19 cellular contexts compared by ENCODE assay signal in genomic region chr13:58463841-58464240, GRCh38.
DNase-seq lines count a peak whose midpoint lies in the region; ATAC-seq, FAIRE-seq and TF ChIP-seq lines count a peak whose summit lies in the region.
"Had no signal": no experiment of that assay in that cellular context is flagged by ENCODE, and none has a peak within 500 bp of the region (broad histone marks: within the 10 kb centered on the region; RNA-seq: fewer than 3 reads in every experiment).

No MANE protein-coding gene starts in this region.

- no peaks in the 10 kb centered on the region for H3K9me3 ChIP-seq in A549
- 0 out of 2 replicates have a peak, but pooled peaks cover 2% of the 10 kb centered on the region for H3K9me3 ChIP-seq in IMR-90 (ENCODE audit: control insufficient read depth, insufficient read depth, low read length)
- H3K9me3 ChIP-seq in H1 (ENCODE audit: insufficient read depth in 2 of 2, low read depth in 1 of 2, low read length in 1 of 2): no peaks in the 10 kb centered on the region
- H3K9me3 ChIP-seq: BLaER1 treated with 17β-estradiol and CSF1 and Interleukin-3, amounts not matched to agents 10 nM and 100 nM; Caco-2 had no signal

- ATAC-seq in A549 (no peak), IMR-90 (ENCODE audit: low read depth) (no peak), GM18870 (IDR thresholded peaks at IDR 0.05; ENCODE audit: unreplicated experiment) (no peak), GM21529 (IDR thresholded peaks at IDR 0.05; ENCODE audit: unreplicated experiment) (no peak)
- ATAC-seq: CD8-positive, alpha-beta T cell had no signal

- no peak overlapping the region for H4K8ac ChIP-seq in IMR-90 (ENCODE audit: low read depth in 2 of 2, low read length in 2 of 2)
- no peak overlapping the region for H4K8ac ChIP-seq in H1 (ENCODE audit: extremely low read depth, insufficient read depth, low read length)

- H2AFZ ChIP-seq in IMR-90 (replicated peaks; ENCODE audit: low read length, poor library complexity) (no peak overlapping the region), H1 (ENCODE audit: low read length) (no peak overlapping the region)

- H4K91ac ChIP-seq in IMR-90 (ENCODE audit: insufficient read depth, low read depth, low read length) (no peak overlapping the region), H1 (replicated peaks; ENCODE audit: insufficient read length, low read length) (no peak overlapping the region)

- no peak overlapping the region for H2BK5ac ChIP-seq in IMR-90 (ENCODE audit: low read depth, low read length, poor library complexity, severe bottlenecking)
- H2BK5ac ChIP-seq in H1 (ENCODE audit: low read depth, low read length): no peak overlapping the region

- H3K9me1 ChIP-seq in IMR-90 (ENCODE audit: insufficient read depth, low read length): no peaks in the 10 kb centered on the region

- H4K20me1 ChIP-seq in IMR-90 (ENCODE audit: insufficient read depth, low read length): no peaks in the 10 kb centered on the region
- H4K20me1 ChIP-seq in H1 (replicated peaks in 1 of 2; ENCODE audit: control insufficient read depth in 1 of 2, insufficient read depth in 2 of 2, low read length in 2 of 2): no peaks in the 10 kb centered on the region
- H4K20me1 ChIP-seq: BLaER1 treated with 17β-estradiol and CSF1 and Interleukin-3, amounts not matched to agents 10 nM and 100 nM had no signal

- dilution Hi-C loops in IMR-90 (cut with HindIII; ENCODE audit: low sequenced_read_pairs, unreplicated experiment): no loop called here

- H3K79me2 ChIP-seq in H1 (ENCODE audit: control insufficient read depth in 1 of 2, insufficient read depth in 2 of 2, low read length in 2 of 2): no peaks in the 10 kb centered on the region

- no peaks in the 10 kb centered on the region for H3K79me1 ChIP-seq in IMR-90 (ENCODE audit: low read depth in 1 of 2, low read length in 2 of 2)
- no peaks in the 10 kb centered on the region for H3K79me1 ChIP-seq in H1 (ENCODE audit: low read depth, low read length)

- H4K5ac ChIP-seq in IMR-90 (ENCODE audit: low read depth, low read length) (no peak overlapping the region), H1 (ENCODE audit: insufficient read length, low read depth, low read length) (no peak overlapping the region)

- H2BK20ac ChIP-seq in IMR-90 (ENCODE audit: low read depth, low read length) (no peak overlapping the region), H1 (ENCODE audit: low read length) (no peak overlapping the region)

- H3K23ac ChIP-seq in IMR-90 (ENCODE audit: low read depth, low read length): no peak overlapping the region
- no peak overlapping the region for H3K23ac ChIP-seq in H1 (ENCODE audit: insufficient read length)

- H3K4me3 ChIP-seq in A549 (no peak overlapping the region), IMR-90 (ENCODE audit: insufficient read depth, low read depth, low read length) (no peak overlapping the region), H1 (ENCODE audit: extremely low read depth in 1 of 4, insufficient read depth in 2 of 4, low read depth in 3 of 4, low read length in 4 of 4) (no peak overlapping the region)
- H3K4me3 ChIP-seq: BLaER1 treated with 17β-estradiol and CSF1 and Interleukin-3, amounts not matched to agents 10 nM and 100 nM had no signal

- H3K4me1 ChIP-seq in A549 (no peaks in the 10 kb centered on the region), IMR-90 (ENCODE audit: control insufficient read depth, insufficient read depth, low read length) (no peaks in the 10 kb centered on the region), H1 (replicated peaks in 1 of 4; ENCODE audit: control insufficient read depth in 3 of 4, insufficient read depth in 4 of 4, low read length in 3 of 4) (no peaks in the 10 kb centered on the region)

- H3K14ac ChIP-seq in IMR-90 (replicated peaks; ENCODE audit: low read depth, low read length) (no peak overlapping the region), H1 (ENCODE audit: insufficient read length) (no peak overlapping the region)

- H2BK15ac ChIP-seq in IMR-90 (ENCODE audit: low read depth, low read length) (no peak overlapping the region), H1 (ENCODE audit: low read length) (no peak overlapping the region)

- H3K4ac ChIP-seq in IMR-90 (ENCODE audit: low read depth, low read length) (no peak overlapping the region), H1 (replicated peaks; ENCODE audit: insufficient read length, low read depth, low read length) (no peak overlapping the region)

- intact Hi-C loops in IMR-90 (cut with micrococcal nuclease): no loop called here

- H3K27ac ChIP-seq in A549: no peak overlapping the region
- no peak overlapping the region for H3K27ac ChIP-seq in IMR-90 (ENCODE audit: insufficient read depth, low read length)
- H3K27ac ChIP-seq in H1 (ENCODE audit: low read depth, low read length): no peak overlapping the region
- H3K27ac ChIP-seq: BLaER1 treated with 17β-estradiol and CSF1 and Interleukin-3, amounts not matched to agents 10 nM and 100 nM; C4-2B had no signal

- no peak for TF ChIP-seq RAD21 in A549 (conservative IDR thresholded peaks at IDR 0.05 in 1 of 2, IDR thresholded peaks at IDR 0.05 in 1 of 2)
- no peak for TF ChIP-seq RAD21 in IMR-90 (IDR thresholded peaks at IDR 0.05; ENCODE audit: low read length)
- TF ChIP-seq RAD21 in H1 (IDR thresholded peaks at IDR 0.05 in 1 of 2, conservative IDR thresholded peaks at IDR 0.05 in 1 of 2; ENCODE audit: low read depth in 2 of 2, low read length in 2 of 2): no peak

- H3K9ac ChIP-seq in IMR-90 (ENCODE audit: low read depth, low read length): no peak overlapping the region
- no peak overlapping the region for H3K9ac ChIP-seq in H1 (replicated peaks in 1 of 4; ENCODE audit: extremely low read depth in 1 of 4, low read depth in 3 of 4, low read length in 3 of 4)
- H3K9ac ChIP-seq: BLaER1 treated with 17β-estradiol and CSF1 and Interleukin-3, amounts not matched to agents 10 nM and 100 nM had no signal

- POLR2A ChIA-PET in A549 (lab: Yijun Ruan, JAX): no interaction called here
- POLR2A ChIA-PET in IMR-90 (lab: Charles Lee; ENCODE audit: unreplicated experiment): no interaction called here
- POLR2A ChIA-PET in H1 (lab: Charles Lee; ENCODE audit: partially characterized antibody): no interaction called here

- TF ChIP-seq CTCF in A549 (IDR thresholded peaks at IDR 0.05) (no peak), IMR-90 (conservative IDR thresholded peaks at IDR 0.05; ENCODE audit: low read depth, low read length) (no peak), H1 (IDR thresholded peaks at IDR 0.05; ENCODE audit: control extremely low read depth in 1 of 3, insufficient read depth in 1 of 3, low read depth in 1 of 3, low read length in 3 of 3) (no peak)

- no peak overlapping the region for H2AK9ac ChIP-seq in IMR-90 (replicated peaks; ENCODE audit: low read depth, low read length, poor library complexity)

- H2AK5ac ChIP-seq in IMR-90 (ENCODE audit: low read depth, low read length) (no peak overlapping the region), H1 (ENCODE audit: low read depth, low read length) (no peak overlapping the region)

- FAIRE-seq in A549 (lab: Jason Lieb, UNC) (no peak), H1 (lab: Jason Lieb, UNC) (no peak)
- FAIRE-seq: A204.1, D721Med, G401.6, GM12891 had no signal

- TF ChIP-seq POLR2A in A549 (IDR thresholded peaks at IDR 0.05; ENCODE audit: low read length) (no peak), IMR-90 (IDR thresholded peaks at IDR 0.05; ENCODE audit: low read depth, low read length) (no peak), H1 (IDR thresholded peaks at IDR 0.05; ENCODE audit: control extremely low read depth in 1 of 2, low read depth in 2 of 2, low read length in 2 of 2) (no peak)

- no peaks in the 10 kb centered on the region for H3K27me3 ChIP-seq in IMR-90 (ENCODE audit: control insufficient read depth, insufficient read depth, low read length)
- no peaks in the 10 kb centered on the region for H3K27me3 ChIP-seq in H1 (replicated peaks in 1 of 4; ENCODE audit: control insufficient read depth in 3 of 4, extremely low read depth in 1 of 4, insufficient read depth in 3 of 4, low read length in 3 of 4)
- H3K27me3 ChIP-seq: BLaER1 treated with 17β-estradiol and CSF1 and Interleukin-3, amounts not matched to agents 10 nM and 100 nM had no signal

- H3K23me2 ChIP-seq in H1 (ENCODE audit: low read depth, low read length): no peaks in the 10 kb centered on the region

- H2BK12ac ChIP-seq in H1 (ENCODE audit: low read depth, low read length): no peak overlapping the region

- TF ChIP-seq EP300 in A549 (IDR thresholded peaks at IDR 0.05) (no peak), H1 (IDR thresholded peaks at IDR 0.05; ENCODE audit: borderline replicate concordance in 1 of 2, low read depth in 2 of 2, low read length in 2 of 2) (no peak)

- BruUV-seq in IMR-90 (replicated peaks; lab: Mats Ljungman, UMichigan): no TSS peak

- H2BK120ac ChIP-seq in IMR-90 (ENCODE audit: low read depth, low read length): no peak overlapping the region
- H2BK120ac ChIP-seq in H1 (replicated peaks; ENCODE audit: low read depth, low read length): no peak overlapping the region

- no peak for DNase-seq in A549 (ENCODE audit: low read depth in 1 of 2, low spot score in 1 of 2)
- no peak for DNase-seq in IMR-90
- no peak for DNase-seq in H1 (ENCODE audit: low read depth in 1 of 2, low spot score in 2 of 2)
- DNase-seq: 8988T; AML-193; Caco-2; Calu3; CD4-positive, alpha-beta T cell; CD8-positive, alpha-beta T cell; DMS79 treated with DMSO at 0.1 percent for 48 hours; GF-D8 had no signal

- H3K36me3 ChIP-seq in IMR-90 (ENCODE audit: control insufficient read depth, insufficient read depth, low read length): no peaks in the 10 kb centered on the region
- no peaks in the 10 kb centered on the region for H3K36me3 ChIP-seq in H1 (ENCODE audit: control insufficient read depth in 2 of 4, insufficient read depth in 4 of 4, low read length in 3 of 4)
- H3K36me3 ChIP-seq: BLaER1 treated with 17β-estradiol and CSF1 and Interleukin-3, amounts not matched to agents 10 nM and 100 nM had no signal

- H3K4me2 ChIP-seq in A549 (no peak overlapping the region), IMR-90 (ENCODE audit: low read depth, low read length) (no peak overlapping the region), H1 (ENCODE audit: insufficient read depth in 1 of 2, low read depth in 2 of 2, low read length in 2 of 2) (no peak overlapping the region)
- H3K4me2 ChIP-seq: BLaER1 treated with 17β-estradiol and CSF1 and Interleukin-3, amounts not matched to agents 10 nM and 100 nM had no signal

- CTCF ChIA-PET in A549 (lab: Yijun Ruan, JAX): no interaction called here
- CTCF ChIA-PET in IMR-90 (lab: Yijun Ruan, JAX): no interaction called here
- CTCF ChIA-PET in H1 (lab: Charles Lee; ENCODE audit: partially characterized antibody): no interaction called here

- H3K18ac ChIP-seq in IMR-90 (ENCODE audit: low read depth, low read length): no peak overlapping the region
- no peak overlapping the region for H3K18ac ChIP-seq in H1 (ENCODE audit: extremely low read depth, low read length)

- H3K56ac ChIP-seq in IMR-90 (ENCODE audit: extremely low read depth, insufficient read depth, low read length) (no peak overlapping the region), H1 (replicated peaks; ENCODE audit: insufficient read length, low read depth, low read length) (no peak overlapping the region)

- in situ Hi-C loops in IMR-90 (cut with MboI; ENCODE audit: low sequenced_read_pairs): no loop called here

TF ChIP-seq in A549, 52 proteins besides CTCF, POLR2A, EP300 and RAD21 (continues in another document):
- TF ChIP-seq POLR2AphosphoS2 (conservative IDR thresholded peaks at IDR 0.05; ENCODE audit: low read length): no peak

TF ChIP-seq in IMR-90, 13 proteins besides CTCF, POLR2A, EP300 and RAD21 (continues in another document):
- TF ChIP-seq SMC3 (IDR thresholded peaks at IDR 0.05; ENCODE audit: low read depth, low read length): no peak

Comparison
In these comparisons a context has a peak if more than half of its experiments do, and no peak if none do; other contexts are left out.
1. Of the 18 proteins assayed by ChIP-seq in both H1 and A549: peak only in H1: none; only in A549: none; in both: MAFK; in neither: 17.